22 cellular contexts compared by ENCODE assay signal in the genomic region with DNA sequence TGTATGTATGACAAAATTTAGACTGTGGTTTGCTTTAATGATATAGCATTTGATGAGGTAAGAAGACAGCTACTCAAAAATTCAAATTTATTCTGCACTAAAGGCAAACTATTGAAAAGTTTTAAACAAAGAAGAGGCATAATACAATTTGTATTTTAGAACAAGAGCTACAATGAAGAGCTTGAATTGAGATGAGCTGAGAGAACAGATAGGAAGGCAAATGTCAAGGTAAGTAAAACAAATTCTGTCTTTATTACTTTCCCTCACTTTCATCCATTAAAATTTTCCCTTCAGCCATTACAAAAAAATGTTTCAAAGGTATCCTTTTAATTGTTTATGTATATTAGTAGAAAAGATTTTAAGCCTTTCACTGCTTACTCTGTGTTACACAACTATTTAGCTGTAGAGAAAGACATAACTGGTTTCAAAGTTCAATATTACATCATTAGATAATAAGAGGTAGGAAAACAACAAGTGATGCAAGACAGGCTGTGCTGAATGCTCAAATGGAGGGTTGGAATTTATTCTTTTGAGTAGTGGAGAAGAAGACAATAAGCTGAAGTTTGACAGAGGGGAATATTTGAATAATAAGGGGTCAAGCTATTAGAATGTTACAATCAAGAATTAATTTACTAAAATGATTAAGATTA.
"Had no signal": no experiment of that assay in that cellular context is flagged by ENCODE, and none has a peak within 500 bp of the region (broad histone marks: within the 10 kb centered on the region; RNA-seq: fewer than 3 reads in every experiment).

No MANE protein-coding gene starts in this region.

- H3K27me3 ChIP-seq: colonic mucosa, esophagus muscularis mucosa, ovary, spleen, testis, tibial artery, upper lobe of left lung had no signal

- H3K27ac ChIP-seq: colonic mucosa, esophagus muscularis mucosa, left ventricle myocardium inferior, lower lobe of right lung, ovary, psoas muscle, skin epidermis, spleen, testis, tibial artery, upper lobe of left lung had no signal

- H3K4me1 ChIP-seq: colonic mucosa, esophagus muscularis mucosa, left ventricle myocardium inferior, lower lobe of right lung, psoas muscle, spleen, testis, tibial artery, upper lobe of left lung had no signal

- DNase-seq: colonic mucosa; effector CD8-positive, alpha-beta T cell; foreskin melanocyte; kidney; left ventricle myocardium inferior; lower lobe of right lung; natural killer cell; occipital lobe; ovary; posterior cingulate gyrus; psoas muscle; right cardiac atrium; spleen; stimulated activated CD4-positive, alpha-beta T cell treated with anti-CD3 and anti-CD28 coated beads, Interleukin-4, amount 100 ng/mL, for 4 hours; stimulated activated naive CD8-positive, alpha-beta T cell treated with anti-CD3 and anti-CD28 coated beads, Interleukin-15, Interleukin-2, amounts not matched to agents 100 U/mL and 50 U/mL, for 24 hours; substantia nigra; testis; tibial artery; upper lobe of left lung had no signal

- H3K9me3 ChIP-seq: colonic mucosa, esophagus muscularis mucosa, left ventricle myocardium inferior, lower lobe of right lung, ovary, psoas muscle, testis, tibial artery, upper lobe of left lung had no signal

- H3K36me3 ChIP-seq: colonic mucosa, esophagus muscularis mucosa, left ventricle myocardium inferior, lower lobe of right lung, ovary, spleen, tibial artery, upper lobe of left lung had no signal

- H3K4me3 ChIP-seq: colonic mucosa, esophagus muscularis mucosa, left ventricle myocardium inferior, lower lobe of right lung, ovary, psoas muscle, skin epidermis, spleen, testis, tibial artery, upper lobe of left lung had no signal

- ATAC-seq: lower lobe of right lung; natural killer cell; psoas muscle; right cardiac atrium; stimulated activated memory B cell treated with anti-CD40 and anti-IgM and Interleukin-4, amounts not matched to agents 10 μg/mL and 1 μg/mL and 100 μg/mL, for 72 hours; stimulated activated naive CD8-positive, alpha-beta T cell treated with anti-CD3 and anti-CD28 coated beads, Interleukin-15, Interleukin-2, amounts not matched to agents 100 U/mL and 50 U/mL, for 24 hours had no signal
